ENCODE assay signal across 31 cellular contexts in genomic region chr2:100736121-100736915, GRCh38.
"Had no signal": no experiment of that assay in that cellular context is flagged by ENCODE, and none has a peak within 500 bp of the region (broad histone marks: within the 10 kb centered on the region; RNA-seq: fewer than 3 reads in every experiment).

No MANE protein-coding gene starts in this region.

- H3K27ac ChIP-seq: adrenal gland, SK-N-MC, VCaP had no signal

- H3K36me3 Mint-ChIP-seq: activated CD4-positive, alpha-beta memory T cell treated with anti-CD3 and anti-CD28 coated beads for 36 hours; activated naive CD8-positive, alpha-beta T cell treated with anti-CD3 and anti-CD28 coated beads, Interleukin-2, amount 10 ng/mL, durations not matched to agents 7 days and 5 days; T-cell had no signal

- H3K4me1 Mint-ChIP-seq: activated CD4-positive, alpha-beta T cell treated with anti-CD3 and anti-CD28 coated beads, Interleukin-2, amount 10 ng/mL, durations not matched to agents 7 days and 5 days; activated naive CD8-positive, alpha-beta T cell treated with anti-CD3 and anti-CD28 coated beads, Interleukin-2, amount 10 ng/mL, durations not matched to agents 7 days and 5 days; T-cell had no signal

- H3K27ac Mint-ChIP-seq: activated CD4-positive, alpha-beta memory T cell treated with anti-CD3 and anti-CD28 coated beads for 36 hours; activated CD4-positive, alpha-beta T cell treated with anti-CD3 and anti-CD28 coated beads, Interleukin-2, amount 10 ng/mL, durations not matched to agents 7 days and 5 days; activated naive CD8-positive, alpha-beta T cell treated with anti-CD3 and anti-CD28 coated beads, Interleukin-2, amount 10 ng/mL, durations not matched to agents 7 days and 5 days; activated T-helper 2 cell treated with anti-CD3 and anti-CD28 coated beads, Interferon-gamma antibody, Interleukin-2, Interleukin-4, amounts not matched to agents 10 μg/mL and 5 μg/mL and 100 μg/mL, durations not matched to agents 14 hours and 24 hours and 36 hours; T-cell had no signal

- H3K9me3 ChIP-seq: adrenal gland had no signal

- H3K9me3 Mint-ChIP-seq: activated CD4-positive, alpha-beta memory T cell treated with anti-CD3 and anti-CD28 coated beads for 36 hours; activated CD4-positive, alpha-beta T cell treated with anti-CD3 and anti-CD28 coated beads, Interleukin-2, amount 10 ng/mL, durations not matched to agents 7 days and 5 days; activated naive CD8-positive, alpha-beta T cell treated with anti-CD3 and anti-CD28 coated beads, Interleukin-2, amount 10 ng/mL, durations not matched to agents 7 days and 5 days; activated T-cell treated with anti-CD3 and anti-CD28 coated beads, Interleukin-2, amount 50 U/mL, for 4 hours; activated T-helper 2 cell treated with anti-CD3 and anti-CD28 coated beads, Interferon-gamma antibody, Interleukin-2, Interleukin-4, amounts not matched to agents 10 μg/mL and 5 μg/mL and 100 μg/mL, durations not matched to agents 14 hours and 24 hours and 36 hours; T-cell had no signal

- ATAC-seq: activated T-cell treated with anti-CD3 and anti-CD28 coated beads, Interleukin-2, amount 50 U/mL, for 4 hours; Panc1; Right ventricle myocardium inferior; T-cell had no signal

- DNase-seq: activated CD4-positive, alpha-beta memory T cell treated with anti-CD3 and anti-CD28 coated beads for 36 hours; activated CD4-positive, alpha-beta T cell treated with anti-CD3 and anti-CD28 coated beads, Interleukin-2, amount 10 ng/mL, durations not matched to agents 7 days and 5 days; activated CD4-positive, CD25-positive, alpha-beta regulatory T cell; activated CD8-positive, alpha-beta memory T cell treated with anti-CD3 and anti-CD28 coated beads for 24 hours; activated gamma-delta T cell treated with Interleukin-2 at 50 U/mL for 16 hours; activated naive CD4-positive, alpha-beta T cell treated with anti-CD3 and anti-CD28 coated beads, Interleukin-2, amount 50 U/mL, for 16 hours; activated naive CD8-positive, alpha-beta T cell treated with anti-CD3 and anti-CD28 coated beads, Interleukin-2, amount 10 ng/mL, durations not matched to agents 7 days and 5 days; activated T-cell treated with anti-CD3 and anti-CD28 coated beads, Interleukin-2, amount 50 U/mL, for 4 hours; adrenal gland; anterior cingulate cortex; KG1; NCI-H1092; NCI-H1417 treated with DMSO at 0.1 percent for 48 hours; NCI-H1694; NCI-H2029; NCI-H2107; NCI-H510A treated with DMSO at 0.1 percent for 48 hours; NCI-H69; NK-92 treated with Interleukin-12 subunit alpha and Interleukin-12 subunit beta, amount 100 ng/mL, for 24 hours; OCI-M1; RPMI8226; T-cell; T-helper 2 cell; T1000 had no signal

- H3K27me3 ChIP-seq: adrenal gland had no signal

- H3K4me3 ChIP-seq: adrenal gland, SK-N-MC had no signal

- FAIRE-seq: bronchial epithelial cell, TTC549 had no signal

- H3K4me3 Mint-ChIP-seq: activated CD4-positive, alpha-beta memory T cell treated with anti-CD3 and anti-CD28 coated beads for 36 hours; activated CD4-positive, alpha-beta T cell treated with anti-CD3 and anti-CD28 coated beads, Interleukin-2, amount 10 ng/mL, durations not matched to agents 7 days and 5 days; activated naive CD8-positive, alpha-beta T cell treated with anti-CD3 and anti-CD28 coated beads, Interleukin-2, amount 10 ng/mL, durations not matched to agents 7 days and 5 days; activated T-cell treated with anti-CD3 and anti-CD28 coated beads, Interleukin-2, amount 50 U/mL, for 4 hours; T-cell had no signal

- H3K36me3 ChIP-seq: adrenal gland had no signal
